In genomic region chr17:75854881-75855309, GRCh38 we compare ENCODE assay signal across 6 cellular contexts. TPM values are rescaled to one million over a fixed set of nuclear protein-coding genes. Genes with fewer than 3 reads are reported as not detected.
A peak's percentile ranks its signal among the peaks of the same experiment; 100 is the strongest.
DNase-seq lines count a peak whose midpoint lies in the region; ATAC-seq and TF ChIP-seq lines count a peak whose summit lies in the region.

No MANE protein-coding gene starts in this region.

- WGBS in SK-N-SH (ENCODE audit: low lambda C conversion rate), result 2% methylated on average over 19 of the region's 19 CpGs
- 0% methylated on average over 18 of the region's 19 CpGs for WGBS in right lobe of liver (ENCODE audit: insufficient coverage, low coverage, low lambda C conversion rate, missing lambda C conversion rate)

- H3F3A ChIP-seq in SK-N-SH (replicated peaks; ENCODE audit: insufficient read depth), result peaks cover 15% of the 10 kb centered on the region

- TF ChIP-seq CTCF in C4-2B (conservative IDR thresholded peaks at IDR 0.05) (no peak), SK-N-SH (IDR thresholded peaks at IDR 0.05) (no peak), right lobe of liver (IDR thresholded peaks at IDR 0.05) (no peak)

- H2AFZ ChIP-seq in SK-N-SH (ENCODE audit: low read depth), result no peak overlapping the region

- intact Hi-C loops in right lobe of liver (cut with DNase I), result no loop called here

- no peak for TF ChIP-seq POLR2A in right lobe of liver (IDR thresholded peaks at IDR 0.05)

- peaks cover 29% of the 10 kb centered on the region for H3K79me2 ChIP-seq in SK-N-SH (ENCODE audit: insufficient read depth)

- H3K27me3 ChIP-seq in SK-N-SH (ENCODE audit: insufficient read depth) (no peaks in the 10 kb centered on the region), right lobe of liver (no peaks in the 10 kb centered on the region)

- H3K9me3 ChIP-seq in SK-N-SH, result no peaks in the 10 kb centered on the region
- no peaks in the 10 kb centered on the region for H3K9me3 ChIP-seq in right lobe of liver

- H3K27ac ChIP-seq in C4-2B, result peak overlapping the region; percentile 80
- peak overlapping the region; percentile 66 to 86 for H3K27ac ChIP-seq in SK-N-SH (ENCODE audit: low read depth in 2 of 2, low read length in 1 of 2)
- peak overlapping the region; percentile 87 to 100 (median 97) for H3K27ac ChIP-seq in right lobe of liver

- POLR2A ChIA-PET in SK-N-SH (lab: Yijun Ruan, JAX), result interaction anchor here (0.6 to 2.4 kb wide), 15 partner anchors 10 to 875 kb away, joined by 3 to 31 read pairs (median 5); partner anchors contain the start of genes TRIM47, TRIM65, UNC13D and UNK

- no peak for TF ChIP-seq RAD21 in SK-N-SH (IDR thresholded peaks at IDR 0.05; ENCODE audit: low read length)

- 0 out of 4 replicates have a peak, but pooled peaks of 1 of the 2 experiments have one; percentile 7 for TF ChIP-seq EP300 in SK-N-SH (IDR thresholded peaks at IDR 0.05; ENCODE audit: borderline replicate concordance in 1 of 2, low read depth in 1 of 2, low read length in 1 of 2)

- peaks cover 12 to 19% of the 10 kb centered on the region in 2 experiments; a peak in 3 of 4 replicates for H3K4me1 ChIP-seq in SK-N-SH (ENCODE audit: control insufficient read depth in 1 of 2, insufficient read depth in 2 of 2, low read depth in 1 of 2, low read length in 1 of 2)
- peaks cover 0 to 49% (median 23%) of the 10 kb centered on the region in 4 donors for H3K4me1 ChIP-seq in right lobe of liver

- peak; percentile 2 to 23 (median 4) for ATAC-seq in right lobe of liver

- H3K36me3 ChIP-seq in SK-N-SH (replicated peaks in 1 of 2; ENCODE audit: control insufficient read depth in 1 of 2, insufficient read depth in 2 of 2, low read length in 1 of 2) (peaks cover 8 to 15% of the 10 kb centered on the region in 2 experiments), right lobe of liver (peaks cover 0 to 17% (median 9%) of the 10 kb centered on the region in 4 donors)

- H3K9me2 ChIP-seq in SK-N-SH, result no peaks in the 10 kb centered on the region

- H3K4me3 ChIP-seq in SK-N-SH (ENCODE audit: low read depth in 2 of 2, low read length in 1 of 2), result peak overlapping the region; percentile 72 to 83
- peak overlapping the region; percentile 64 to 98 (median 68) for H3K4me3 ChIP-seq in right lobe of liver

- DNase-seq in SK-N-SH (peak; percentile 87), right lobe of liver (peak in 2 of 3 donors; percentile 67 to 70), dermis blood vessel endothelial cell (no peak), T-helper 9 cell (no peak), NCI-H1092 treated with DMSO at 0.1 percent for 48 hours (lab: John Stamatoyannopoulos, UW) (no peak)

- H3K9ac ChIP-seq in SK-N-SH, result peak overlapping the region; percentile 70

- no peaks in the 10 kb centered on the region; the same call in 1 of the 2 replicates for H4K20me1 ChIP-seq in SK-N-SH (ENCODE audit: insufficient read depth)

- peak overlapping the region; percentile 81 for H3K4me2 ChIP-seq in SK-N-SH

- CTCF ChIA-PET in SK-N-SH (lab: Yijun Ruan, JAX), result interaction anchor here (0.6 to 6.9 kb wide), 28 partner anchors 9 to 409 kb away, joined by 3 to 79 read pairs (median 8); partner anchors contain the start of genes ACOX1, MRPL38, TEN1 and TRIM47

TF ChIP-seq in SK-N-SH, 30 proteins besides CTCF, POLR2A, EP300 and RAD21:
- TF ChIP-seq POLR2AphosphoS5 (IDR thresholded peaks at IDR 0.05; ENCODE audit: low read depth, low read length) (no peak), TAF1 (IDR thresholded peaks at IDR 0.05; ENCODE audit: borderline replicate concordance, low read depth, low read length) (peak; percentile 69), NFIC (IDR thresholded peaks at IDR 0.05; ENCODE audit: borderline replicate concordance) (no peak)
TF ChIP-seq in SK-N-SH: peak in this region for 1.

RNA-seq across cellular contexts. Expression of gene WBP2, which starts 0.2 kb away (rescaled TPM):
- polyA plus RNA-seq in SK-N-SH (2012; rRNA removed), result 49.7 and 55.8 TPM in 2 replicates
- polyA plus RNA-seq in SK-N-SH (2012; cell fraction: cytosol; rRNA removed), result 31.9 and 42.5 TPM in 2 replicates
- polyA plus RNA-seq in SK-N-SH (2012; cell fraction: nucleus; rRNA removed), result 63.2 and 67.1 TPM in 2 replicates
- 10 to 100 TPM; 57.5 to 99.2 (median 68.7) TPM for total RNA-seq in right lobe of liver
- 19.2 and 54.3 TPM in 2 replicates for total RNA-seq in dermis blood vessel endothelial cell

RNA-seq across cellular contexts. Expression of gene UNC13D, which starts 10.7 kb away (rescaled TPM):
- polyA plus RNA-seq in SK-N-SH (2012; rRNA removed), result 0.99 and 1.3 TPM in 2 replicates
- 0.41 and 1.2 TPM in 2 replicates for polyA plus RNA-seq in SK-N-SH (2012; cell fraction: cytosol; rRNA removed)
- 6.5 and 8.9 TPM in 2 replicates for polyA plus RNA-seq in SK-N-SH (2012; cell fraction: nucleus; rRNA removed)
- total RNA-seq in right lobe of liver (10 to 100 TPM in 3 of 6 experiments, 1 to 10 TPM in 3; 3.4 to 12.5 (median 10.7) TPM), dermis blood vessel endothelial cell (3.2 and 3.4 TPM in 2 replicates)

RNA-seq across cellular contexts. Expression of gene TRIM47, which starts 23.5 kb away (rescaled TPM):
- 3.1 and 5.1 TPM in 2 replicates for polyA plus RNA-seq in SK-N-SH (2012; rRNA removed)
- polyA plus RNA-seq in SK-N-SH (2012; cell fraction: cytosol; rRNA removed), result 1.9 and 2.7 TPM in 2 replicates
- 6.9 and 7.6 TPM in 2 replicates for polyA plus RNA-seq in SK-N-SH (2012; cell fraction: nucleus; rRNA removed)
- 10 to 100 TPM in 5 of 6 experiments, 1 to 10 TPM in 1; 9.1 to 27.0 (median 21.5) TPM for total RNA-seq in right lobe of liver
- 89.1 and 109 TPM in 2 replicates for total RNA-seq in dermis blood vessel endothelial cell

RNA-seq across cellular contexts. Expression of gene TRIM65, which starts 41.9 kb away (rescaled TPM):
- 13.1 and 18.1 TPM in 2 replicates for polyA plus RNA-seq in SK-N-SH (2012; rRNA removed)
- polyA plus RNA-seq in SK-N-SH (2012; cell fraction: cytosol; rRNA removed), result 7.7 and 11.7 TPM in 2 replicates
- 21.5 and 24.6 TPM in 2 replicates for polyA plus RNA-seq in SK-N-SH (2012; cell fraction: nucleus; rRNA removed)
- 1 to 10 TPM; 5.9 to 8.1 (median 7.6) TPM for total RNA-seq in right lobe of liver
- total RNA-seq in dermis blood vessel endothelial cell, result 42.4 and 43.1 TPM in 2 replicates

RNA-seq across cellular contexts. Expression of gene MRPL38, which starts 49.8 kb away (rescaled TPM):
- polyA plus RNA-seq in SK-N-SH (2012; rRNA removed), result 62.5 and 93.9 TPM in 2 replicates
- polyA plus RNA-seq in SK-N-SH (2012; cell fraction: cytosol; rRNA removed), result 28.7 and 43.8 TPM in 2 replicates
- polyA plus RNA-seq in SK-N-SH (2012; cell fraction: nucleus; rRNA removed), result 321 and 427 TPM in 2 replicates
- total RNA-seq in right lobe of liver (10 to 100 TPM; 46.1 to 79.8 (median 57.3) TPM), dermis blood vessel endothelial cell (24.0 and 49.3 TPM in 2 replicates)

Comparison
In these comparisons a context has a peak if more than half of its experiments do, and no peak if none do; other contexts are left out.
1. DNase-seq: peak in SK-N-SH (single experiment) and right lobe of liver (2 of 3); none in dermis blood vessel endothelial cell (single experiment), T-helper 9 cell (single experiment) and NCI-H1092 treated with DMSO at 0.1 percent for 48 hours (single experiment).
2. Peak in every context shown above with its lines, with median percentiles within 50 percentile points of each other: H3K27ac ChIP-seq.